Comparison of ENCODE assay signal across 23 cellular contexts in the genomic region with DNA sequence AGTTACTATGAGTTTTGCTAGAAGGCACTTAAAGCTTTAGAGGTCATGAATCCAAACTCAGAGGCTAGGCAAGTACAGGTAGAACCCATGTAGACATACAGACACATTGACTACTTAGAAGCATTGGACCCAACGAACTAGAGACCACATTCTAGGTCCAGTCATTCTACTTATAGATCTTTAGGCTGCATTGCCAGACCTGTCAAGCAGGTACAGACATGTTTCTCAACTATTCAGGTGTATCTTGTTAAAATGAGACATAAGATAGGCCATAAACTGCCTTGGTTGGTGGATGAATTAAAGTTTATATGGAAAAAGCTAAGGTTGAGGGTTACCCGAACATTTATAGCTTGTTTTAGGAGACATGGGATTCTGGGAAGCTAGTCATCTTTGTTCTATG. TPM values are rescaled to one million over a fixed set of nuclear protein-coding genes. Genes with fewer than 3 reads are reported as not detected.
A peak's percentile ranks its signal among the peaks of the same experiment; 100 is the strongest.
DNase-seq lines count a peak whose midpoint lies in the region; ATAC-seq, FAIRE-seq and TF ChIP-seq lines count a peak whose summit lies in the region.
"Had no signal": no experiment of that assay in that cellular context is flagged by ENCODE, and none has a peak within 500 bp of the region (broad histone marks: within the 10 kb centered on the region; RNA-seq: fewer than 3 reads in every experiment).

No MANE protein-coding gene starts in this region.

- TF ChIP-seq CTCF in RWPE1 (conservative IDR thresholded peaks at IDR 0.05; ENCODE audit: low read depth) (no peak), bronchial epithelial cell (IDR thresholded peaks at IDR 0.05; ENCODE audit: insufficient read depth, low read length, severe bottlenecking) (no peak), heart right ventricle (IDR thresholded peaks at IDR 0.05) (no peak), spleen (IDR thresholded peaks at IDR 0.05 in 8 of 11, conservative IDR thresholded peaks at IDR 0.05 in 3 of 11) (no peak)

- H3K4me3 ChIP-seq in bronchial epithelial cell (ENCODE audit: low read depth, low read length) (no peak overlapping the region), heart right ventricle (no peak overlapping the region), spleen (no peak overlapping the region)
- H3K4me3 ChIP-seq: GM23338 had no signal

- POLR2A ChIA-PET in RWPE1 (lab: Yijun Ruan, JAX; ENCODE audit: low non-redundant PET) = no interaction called here

- 64 to 70% methylated on average over 2 of the region's 2 CpGs for WGBS in heart right ventricle, 2 donors
- 65 to 81% (median 75%) methylated on average over 2 of the region's 2 CpGs for WGBS in spleen, 5 donors

- H3K27ac ChIP-seq in RWPE1 (no peak overlapping the region), heart right ventricle (no peak overlapping the region), spleen (no peak overlapping the region)

- no peak for TF ChIP-seq POLR2A in spleen (IDR thresholded peaks at IDR 0.05)

- H3K36me3 ChIP-seq in bronchial epithelial cell (ENCODE audit: control insufficient read depth, insufficient read depth, low read length) (no peaks in the 10 kb centered on the region), heart right ventricle (no peaks in the 10 kb centered on the region), spleen (no peaks in the 10 kb centered on the region)

- H3K4me1 ChIP-seq in heart right ventricle (no peaks in the 10 kb centered on the region), spleen (no peaks in the 10 kb centered on the region)

- peak; percentile 75 for ATAC-seq in esophagus mucosa
- ATAC-seq in heart right ventricle = no peak
- ATAC-seq: GM23338, HCT116 had no signal

- no peak for FAIRE-seq in bronchial epithelial cell (lab: Jason Lieb, UNC)
- FAIRE-seq: GM12891, GM18507 had no signal

- CTCF ChIA-PET in RWPE1 (lab: Yijun Ruan, JAX) = interaction anchor here (0.8 to 1.6 kb wide), 2 partner anchors 17 to 20 kb away, joined by 3 to 4 read pairs; no protein-coding TSS in a partner anchor

- DNase-seq in RWPE1 (ENCODE audit: low spot score) (peak; percentile 50), bronchial epithelial cell (ENCODE audit: low read depth) (peak; percentile 80), activated T-cell treated with anti-CD3 and anti-CD28 coated beads for 4 hours (no peak), heart right ventricle (no peak), spleen (no peak)
- DNase-seq: C1 segment of cervical spinal cord; Calu3; CD4-positive, alpha-beta memory T cell; COR-L47; DMS53; DMS79 treated with DMSO at 0.1 percent for 48 hours; GF-D8; H9 had no signal

- H3K9me3 ChIP-seq in heart right ventricle (no peaks in the 10 kb centered on the region), spleen (no peaks in the 10 kb centered on the region)

- intact Hi-C loops in heart right ventricle (cut with DNase I) = no loop called here
- intact Hi-C loops in spleen (cut with DNase I; ENCODE audit: low total_unique reads) = no loop called here

- H3K27me3 ChIP-seq in bronchial epithelial cell (ENCODE audit: control insufficient read depth, insufficient read depth, low read length) (no peaks in the 10 kb centered on the region), heart right ventricle (peaks cover 0 to 14% (median 0%) of the 10 kb centered on the region in 7 donors), spleen (replicated peaks in 1 of 7) (no peaks in the 10 kb centered on the region)

RNA-seq across cellular contexts. Expression of gene ZP4, which starts 6.5 kb away (rescaled TPM):
- total RNA-seq in bronchial epithelial cell (not detected in 2 replicates), esophagus mucosa (not detected), heart right ventricle (not detected), spleen (not detected)
- polyA plus RNA-seq in heart right ventricle (not detected), spleen (not detected)
- total RNA-seq: A172; A673; Calu3; CD4-positive, alpha-beta memory T cell; G401; GM23338; H4; H9 had no signal
- polyA plus RNA-seq: BJ; CD4-positive, alpha-beta memory T cell; GM23338 had no signal

Comparison
In these comparisons a context has a peak if more than half of its experiments do, and no peak if none do; other contexts are left out.
1. DNase-seq: peak in RWPE1 (single experiment) and bronchial epithelial cell (single experiment); none in activated T-cell treated with anti-CD3 and anti-CD28 coated beads for 4 hours (single experiment), heart right ventricle (0 of 2) and spleen (single experiment).